In the genomic region with DNA sequence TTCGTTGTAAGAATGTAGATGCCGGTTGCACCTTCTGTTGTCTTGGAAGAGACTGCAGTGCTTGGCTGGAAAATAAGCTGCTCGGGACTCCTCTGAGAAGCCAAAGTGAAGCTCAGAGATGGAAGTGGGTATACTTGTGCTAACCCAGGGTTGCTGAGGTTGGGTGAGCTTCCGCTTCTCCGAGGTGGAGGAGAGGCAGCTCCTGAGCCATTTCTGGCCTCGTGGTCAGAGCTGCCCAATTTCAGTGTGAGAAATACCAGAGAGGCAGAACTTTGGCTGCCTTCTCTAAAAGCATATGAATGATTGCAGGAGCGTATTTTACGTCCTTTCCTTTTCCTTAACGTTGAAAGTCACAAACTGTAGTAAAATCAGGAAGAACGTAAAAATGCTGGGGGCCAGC, we compare ENCODE assay signal across 8 cellular contexts.
A peak's percentile ranks its signal among the peaks of the same experiment; 100 is the strongest.
DNase-seq lines count a peak whose midpoint lies in the region; ATAC-seq and TF ChIP-seq lines count a peak whose summit lies in the region.
"Not testable (repeated sequence)": the region's sequence is repeated elsewhere in the genome, so short reads cannot be mapped to it uniquely, and the experiment has no call there.

No MANE protein-coding gene starts in this region.

- CTCF ChIA-PET in Calu3 (lab: Charles Lee); PC-3 (lab: Charles Lee): not testable (repeated sequence)

- not testable (repeated sequence) for H3K27me3 Mint-ChIP-seq in Calu3 (ENCODE audit: unreplicated experiment)

- not testable (repeated sequence) for DNase-seq in Calu3; PC-3; esophagus muscularis mucosa (ENCODE audit: extremely low spot score)
- DNase-seq in activated naive CD4-positive, alpha-beta T cell treated with anti-CD3 and anti-CD28 coated beads, Interleukin-2, amount 50 U/mL, for 16 hours = peak; percentile 43
- peak in 1 of 2 donors; percentile 58 for DNase-seq in stimulated activated effector memory CD8-positive, alpha-beta T cell treated with anti-CD3 and anti-CD28 coated beads, Interleukin-12 subunit alpha, Interleukin-12 subunit beta, amount 100 ng/mL, for 72 hours (ENCODE audit: low spot score in 2 of 2)

- H3K27ac ChIP-seq in PC-3 (ENCODE audit: low read length) = peak overlapping the region; percentile 71
- H3K27ac ChIP-seq in esophagus muscularis mucosa (replicated peaks in 1 of 4) = peak overlapping the region; percentile 70 to 80 (median 78)
- peak overlapping the region; percentile 88 for H3K27ac ChIP-seq in mesodermal cell (ENCODE audit: low read depth, low read length, severe bottlenecking)

- not testable (repeated sequence) for H3K9me3 ChIP-seq in PC-3 (ENCODE audit: low read length); esophagus muscularis mucosa; mesodermal cell (ENCODE audit: control insufficient read depth, low read length)

- not testable (repeated sequence) for H3K9me3 Mint-ChIP-seq in Calu3 (ENCODE audit: low read depth, unreplicated experiment); stimulated activated effector memory CD8-positive, alpha-beta T cell treated with anti-CD3 and anti-CD28 coated beads, Interleukin-12 subunit alpha, Interleukin-12 subunit beta, amount 100 ng/mL, for 72 hours

- not testable (repeated sequence) for H3K27me3 ChIP-seq in PC-3 (ENCODE audit: low read length); esophagus muscularis mucosa

- not testable (repeated sequence) for H2AFZ ChIP-seq in PC-3 (ENCODE audit: low read length)

- not testable (repeated sequence) for TF ChIP-seq POLR2A in esophagus muscularis mucosa (IDR thresholded peaks at IDR 0.05; ENCODE audit: low read depth)

- POLR2A ChIA-PET in PC-3 (lab: Charles Lee; ENCODE audit: unreplicated experiment) = not testable (repeated sequence)

- peaks cover 11% of the 10 kb centered on the region for H3K36me3 Mint-ChIP-seq in Calu3 (ENCODE audit: insufficient read depth, unreplicated experiment)
- H3K36me3 Mint-ChIP-seq in stimulated activated effector memory CD8-positive, alpha-beta T cell treated with anti-CD3 and anti-CD28 coated beads, Interleukin-12 subunit alpha, Interleukin-12 subunit beta, amount 100 ng/mL, for 72 hours = peaks cover 38% of the 10 kb centered on the region

- not testable (repeated sequence) for TF ChIP-seq CTCF in Calu3 (IDR thresholded peaks at IDR 0.05; ENCODE audit: unreplicated experiment); PC-3 (conservative IDR thresholded peaks at IDR 0.05; ENCODE audit: low read depth, low read length); esophagus muscularis mucosa (IDR thresholded peaks at IDR 0.05)

- not testable (repeated sequence) for H4K20me1 ChIP-seq in PC-3 (ENCODE audit: low read length)

- not testable (repeated sequence) for H3K9me2 ChIP-seq in PC-3 (replicated peaks; ENCODE audit: low read length)

- peaks cover 11% of the 10 kb centered on the region for H3K4me1 Mint-ChIP-seq in Calu3 (ENCODE audit: low read depth, unreplicated experiment)
- not testable (repeated sequence) for H3K4me1 Mint-ChIP-seq in stimulated activated effector memory CD8-positive, alpha-beta T cell treated with anti-CD3 and anti-CD28 coated beads, Interleukin-12 subunit alpha, Interleukin-12 subunit beta, amount 100 ng/mL, for 72 hours

- H3K4me2 ChIP-seq in PC-3 (ENCODE audit: low read length) = peak overlapping the region; percentile 71

- TF ChIP-seq EP300 in esophagus muscularis mucosa (IDR thresholded peaks at IDR 0.05) = not testable (repeated sequence)

- intact Hi-C loops in Calu3 (cut with micrococcal nuclease; ENCODE audit: unreplicated experiment); PC-3 (cut with micrococcal nuclease); esophagus muscularis mucosa (cut with DNase I): not testable (repeated sequence)

- peak overlapping the region; percentile 55 for H3K4me3 Mint-ChIP-seq in Calu3 (ENCODE audit: low read depth, unreplicated experiment)
- H3K4me3 Mint-ChIP-seq in stimulated activated effector memory CD8-positive, alpha-beta T cell treated with anti-CD3 and anti-CD28 coated beads, Interleukin-12 subunit alpha, Interleukin-12 subunit beta, amount 100 ng/mL, for 72 hours = peak overlapping the region; percentile 70

- H3K27ac Mint-ChIP-seq in Calu3 (ENCODE audit: unreplicated experiment) = peak overlapping the region; percentile 52
- H3K27ac Mint-ChIP-seq in stimulated activated effector memory CD8-positive, alpha-beta T cell treated with anti-CD3 and anti-CD28 coated beads, Interleukin-12 subunit alpha, Interleukin-12 subunit beta, amount 100 ng/mL, for 72 hours = peak overlapping the region; percentile 91

- peak overlapping the region; percentile 71 for H3K4me3 ChIP-seq in PC-3 (ENCODE audit: low read length)
- H3K4me3 ChIP-seq in esophagus muscularis mucosa = peak overlapping the region; percentile 36 to 54 (median 45)
- peak overlapping the region; percentile 35 for H3K4me3 ChIP-seq in mesodermal cell (ENCODE audit: extremely low read depth, insufficient read depth, low read length, poor library complexity, severe bottlenecking)

- WGBS in esophagus muscularis mucosa = no CpG with 5 or more reads among the region's 10 CpGs
- no CpG with 5 or more reads among the region's 10 CpGs for WGBS in mesodermal cell (ENCODE audit: insufficient coverage in 2 of 2), 2 experiments

- peak overlapping the region; percentile 77 for H3K9ac ChIP-seq in PC-3 (ENCODE audit: low read length)

- peaks cover 20% of the 10 kb centered on the region for H3K4me1 ChIP-seq in PC-3 (ENCODE audit: insufficient read depth, low read length)
- H3K4me1 ChIP-seq in esophagus muscularis mucosa = peaks cover 7 to 32% (median 18%) of the 10 kb centered on the region in 4 donors
- H3K4me1 ChIP-seq in mesodermal cell (ENCODE audit: control insufficient read depth, insufficient read depth, low read length, poor library complexity, severe bottlenecking) = peaks cover 21% of the 10 kb centered on the region

- BruUV-seq in Calu3 (replicated peaks; lab: Mats Ljungman, UMichigan) (TSS peak; percentile 83), PC-3 (replicated peaks; lab: Mats Ljungman, UMichigan) (TSS peak; percentile 91)

- H3K36me3 ChIP-seq in PC-3 (ENCODE audit: low read depth, low read length); esophagus muscularis mucosa; mesodermal cell (ENCODE audit: control insufficient read depth, insufficient read depth, low read length): not testable (repeated sequence)

- ATAC-seq in GM21381 (IDR thresholded peaks at IDR 0.05; ENCODE audit: unreplicated experiment) (peak; percentile 35), HG02973 (IDR thresholded peaks at IDR 0.05; ENCODE audit: unreplicated experiment) (peak; percentile 27), PC-3 (peak; percentile 7)
- ATAC-seq in stimulated activated effector memory CD8-positive, alpha-beta T cell treated with anti-CD3 and anti-CD28 coated beads, Interleukin-12 subunit alpha, Interleukin-12 subunit beta, amount 100 ng/mL, for 72 hours = peak; percentile 62

- peaks cover 36% of the 10 kb centered on the region for H3K79me2 ChIP-seq in PC-3 (ENCODE audit: low read length)

- H3F3A ChIP-seq in PC-3 (ENCODE audit: low read length, unreplicated experiment) = not testable (repeated sequence)

Comparison
In these comparisons a context has a peak if more than half of its experiments do, and no peak if none do; other contexts are left out.
1. ATAC-seq: peak in every context shown above with its lines; median percentile 62 in stimulated activated effector memory CD8-positive, alpha-beta T cell treated with anti-CD3 and anti-CD28 coated beads, Interleukin-12 subunit alpha, Interleukin-12 subunit beta, amount 100 ng/mL, for 72 hours; 35 in GM21381; 27 in HG02973; 7 in PC-3.